In the genomic region with DNA sequence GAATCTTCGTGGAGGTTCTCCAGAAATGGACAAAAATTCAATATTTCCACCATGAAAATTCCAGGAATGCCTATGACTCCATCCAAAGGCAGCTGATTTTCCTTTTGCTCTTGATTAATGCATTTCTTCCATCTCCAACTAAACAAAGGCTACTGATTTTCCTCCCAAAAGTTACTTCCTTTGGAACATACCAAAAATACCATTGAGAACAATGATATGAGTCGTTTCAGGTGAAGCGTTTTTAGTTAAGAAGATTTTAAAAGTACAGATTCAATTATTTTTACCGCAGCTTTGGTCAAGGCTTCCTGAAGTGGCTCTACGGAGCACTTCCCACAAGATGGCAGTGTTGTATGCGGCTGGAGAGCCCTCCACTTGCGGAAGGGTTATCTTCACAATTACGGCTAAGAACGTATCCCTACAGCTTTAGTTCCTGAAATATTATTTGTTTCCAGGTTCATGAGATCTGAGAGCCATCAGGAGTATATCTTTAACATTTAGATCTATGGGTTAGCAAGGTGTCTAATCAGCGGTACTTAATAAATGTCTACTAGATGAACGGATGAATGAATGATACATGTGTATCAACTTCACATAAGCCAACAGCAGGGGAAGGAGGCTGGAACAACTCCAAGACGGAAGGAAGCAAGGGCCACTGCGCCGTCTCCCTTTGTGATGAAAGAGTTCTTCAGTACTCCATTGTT, we compare ENCODE assay signal across 8 cellular contexts. TPM values are rescaled to one million over a fixed set of nuclear protein-coding genes. Genes with fewer than 3 reads are reported as not detected.
DNase-seq lines count a peak whose midpoint lies in the region; ATAC-seq, FAIRE-seq and TF ChIP-seq lines count a peak whose summit lies in the region.

No MANE protein-coding gene starts in this region.

- no peaks in the 10 kb centered on the region for H3K9me3 Mint-ChIP-seq in stimulated activated effector memory CD8-positive, alpha-beta T cell treated with anti-CD3 and anti-CD28 coated beads, Interleukin-12 subunit alpha, Interleukin-12 subunit beta, amount 100 ng/mL, for 72 hours

- H3K27ac ChIP-seq in mesenchymal stem cell (ENCODE audit: low read length, poor library complexity, severe bottlenecking), result peak overlapping the region; percentile 53

- H4K91ac ChIP-seq in mesenchymal stem cell (ENCODE audit: low read length), result no peak overlapping the region

- no peak overlapping the region for H2AK5ac ChIP-seq in mesenchymal stem cell (ENCODE audit: low read length, severe bottlenecking)

- no peak overlapping the region for H3K4me3 Mint-ChIP-seq in stimulated activated effector memory CD8-positive, alpha-beta T cell treated with anti-CD3 and anti-CD28 coated beads, Interleukin-12 subunit alpha, Interleukin-12 subunit beta, amount 100 ng/mL, for 72 hours

- no peak overlapping the region for H4K8ac ChIP-seq in mesenchymal stem cell (ENCODE audit: low read length)

- H3K36me3 Mint-ChIP-seq in stimulated activated effector memory CD8-positive, alpha-beta T cell treated with anti-CD3 and anti-CD28 coated beads, Interleukin-12 subunit alpha, Interleukin-12 subunit beta, amount 100 ng/mL, for 72 hours, result no peaks in the 10 kb centered on the region

- no peak overlapping the region for H3K4me2 ChIP-seq in mesenchymal stem cell (ENCODE audit: low read length, poor library complexity, severe bottlenecking)

- H3K36me3 ChIP-seq in mesenchymal stem cell (ENCODE audit: control insufficient read depth in 1 of 2, insufficient read depth in 2 of 2, low read depth in 1 of 2, low read length in 2 of 2), result no peaks in the 10 kb centered on the region

- 34% methylated on average over 13 of the region's 14 CpGs for WGBS in mesenchymal stem cell

- H3K18ac ChIP-seq in mesenchymal stem cell (ENCODE audit: low read depth in 1 of 2, low read length in 2 of 2), result no peak overlapping the region

- H3K4me1 Mint-ChIP-seq in stimulated activated effector memory CD8-positive, alpha-beta T cell treated with anti-CD3 and anti-CD28 coated beads, Interleukin-12 subunit alpha, Interleukin-12 subunit beta, amount 100 ng/mL, for 72 hours, result peaks cover 5% of the 10 kb centered on the region

- no peak overlapping the region for H3K23ac ChIP-seq in mesenchymal stem cell (ENCODE audit: low read length in 2 of 2)

- no peak overlapping the region for H2AFZ ChIP-seq in mesenchymal stem cell (ENCODE audit: low read depth, low read length)

- H3K4me3 ChIP-seq in mesenchymal stem cell (ENCODE audit: insufficient read depth in 1 of 2, low read depth in 1 of 2, low read length in 2 of 2), result peak overlapping the region in 1 of 2 experiments; percentile 55

- no peak overlapping the region for H3K27ac Mint-ChIP-seq in stimulated activated effector memory CD8-positive, alpha-beta T cell treated with anti-CD3 and anti-CD28 coated beads, Interleukin-12 subunit alpha, Interleukin-12 subunit beta, amount 100 ng/mL, for 72 hours

- DNase-seq in AG08396 (ENCODE audit: low spot score) (peak; percentile 61), NCI-H2029 treated with DMSO at 0.1 percent for 48 hours (lab: John Stamatoyannopoulos, UW) (peak; percentile 35), mesenchymal stem cell (peak; percentile 65)
- peak; percentile 12 to 21 for DNase-seq in activated CD4-positive, alpha-beta T cell treated with anti-CD3 and anti-CD28 coated beads for 4 hours
- no peak for DNase-seq in stimulated activated effector memory CD8-positive, alpha-beta T cell treated with anti-CD3 and anti-CD28 coated beads, Interleukin-12 subunit alpha, Interleukin-12 subunit beta, amount 100 ng/mL, for 72 hours (ENCODE audit: low spot score in 2 of 2)

- H3K9me3 ChIP-seq in mesenchymal stem cell (ENCODE audit: control insufficient read depth, low read length), result no peaks in the 10 kb centered on the region

- no peaks in the 10 kb centered on the region for H3K79me1 ChIP-seq in mesenchymal stem cell (replicated peaks; ENCODE audit: low read length, poor library complexity, severe bottlenecking)

- H3K14ac ChIP-seq in mesenchymal stem cell (ENCODE audit: low read length in 2 of 2), result no peak overlapping the region

- peak overlapping the region; percentile 80 for H3K9ac ChIP-seq in mesenchymal stem cell (ENCODE audit: low read length)

- no peak overlapping the region for H2BK15ac ChIP-seq in mesenchymal stem cell (ENCODE audit: low read depth, poor library complexity, severe bottlenecking)

- FAIRE-seq in endometrium (lab: Jason Lieb, UNC), result peak; percentile 33

- H3K27me3 ChIP-seq in mesenchymal stem cell (ENCODE audit: control insufficient read depth in 1 of 2, insufficient read depth in 1 of 2, low read length in 2 of 2), result no peaks in the 10 kb centered on the region

- H3K4me1 ChIP-seq in mesenchymal stem cell (ENCODE audit: control insufficient read depth, insufficient read depth, low read depth, low read length), result peaks cover 3% of the 10 kb centered on the region

- no peak overlapping the region for H2BK12ac ChIP-seq in mesenchymal stem cell (ENCODE audit: low read length in 2 of 2)

- H3K4ac ChIP-seq in mesenchymal stem cell (ENCODE audit: low read depth in 1 of 2, low read length in 2 of 2), result no peak overlapping the region

- peak; percentile 57 for ATAC-seq in stimulated activated effector memory CD8-positive, alpha-beta T cell treated with anti-CD3 and anti-CD28 coated beads, Interleukin-12 subunit alpha, Interleukin-12 subunit beta, amount 100 ng/mL, for 72 hours
- ATAC-seq in GM18873 (IDR thresholded peaks at IDR 0.05; ENCODE audit: low FRiP score, unreplicated experiment), result no peak

- TF ChIP-seq CTCF in GM12873 (IDR thresholded peaks at IDR 0.05; ENCODE audit: insufficient read depth, low read depth, low read length, missing control alignments), result peak; percentile 77

- no peak overlapping the region for H2BK5ac ChIP-seq in mesenchymal stem cell (ENCODE audit: low read depth, low read length, poor library complexity, severe bottlenecking)

- H2BK120ac ChIP-seq in mesenchymal stem cell (ENCODE audit: low read depth, low read length), result no peak overlapping the region

RNA-seq across cellular contexts. Expression of a gene that starts 35.9 kb away (rescaled TPM):
- polyA plus RNA-seq in mesenchymal stem cell (2013, experiment 1 of 2), result 22.6 TPM
- polyA plus RNA-seq in mesenchymal stem cell (2013, experiment 2 of 2), result 23.2 TPM

RNA-seq across cellular contexts. Expression of a gene that starts 48.5 kb away (rescaled TPM):
- polyA plus RNA-seq in mesenchymal stem cell (2013, experiment 1 of 2), result 0.22 TPM
- 0.27 TPM for polyA plus RNA-seq in mesenchymal stem cell (2013, experiment 2 of 2)

RNA-seq across cellular contexts. Expression of a gene that starts 48.6 kb away (rescaled TPM):
- polyA plus RNA-seq in mesenchymal stem cell (2013, experiment 1 of 2), result not detected
- polyA plus RNA-seq in mesenchymal stem cell (2013, experiment 2 of 2), result not detected

Comparison
In these comparisons a context has a peak if more than half of its experiments do, and no peak if none do; other contexts are left out.
1. DNase-seq: peak in AG08396 (single experiment), NCI-H2029 treated with DMSO at 0.1 percent for 48 hours (single experiment), activated CD4-positive, alpha-beta T cell treated with anti-CD3 and anti-CD28 coated beads for 4 hours (2 of 2) and mesenchymal stem cell (single experiment); none in stimulated activated effector memory CD8-positive, alpha-beta T cell treated with anti-CD3 and anti-CD28 coated beads, Interleukin-12 subunit alpha, Interleukin-12 subunit beta, amount 100 ng/mL, for 72 hours (0 of 2).